ENCODE assay signal across 22 cellular contexts in the genomic region with DNA sequence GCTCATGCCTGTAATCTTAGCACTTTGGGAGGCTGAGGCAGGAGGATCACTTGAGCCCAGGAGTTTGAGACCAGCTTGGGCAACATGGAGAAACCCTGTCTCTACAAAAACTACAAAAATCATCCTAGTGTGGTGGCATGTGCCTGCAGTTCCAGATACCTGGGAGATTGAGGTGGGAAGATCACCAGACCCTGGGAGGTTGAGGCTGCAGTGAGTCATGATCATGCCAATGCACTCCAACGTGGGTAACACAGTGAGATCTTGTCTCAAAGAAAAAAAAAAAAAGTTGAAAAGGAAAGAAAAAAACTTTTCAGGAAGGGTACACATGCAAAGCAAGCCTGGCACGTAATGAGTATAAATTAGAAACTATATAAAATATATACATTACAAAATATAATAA.
DNase-seq lines count a peak whose midpoint lies in the region; TF ChIP-seq lines count a peak whose summit lies in the region.
"Had no signal": no experiment of that assay in that cellular context is flagged by ENCODE, and none has a peak within 500 bp of the region (broad histone marks: within the 10 kb centered on the region; RNA-seq: fewer than 3 reads in every experiment).

No MANE protein-coding gene starts in this region.

- no peak overlapping the region for H2AFZ ChIP-seq in H9 (ENCODE audit: low read length)

- H3K27ac Mint-ChIP-seq in CD14-positive monocyte, result no peak overlapping the region
- no peak overlapping the region for H3K27ac Mint-ChIP-seq in H9
- H3K27ac Mint-ChIP-seq: B cell; CD4-positive, alpha-beta memory T cell; CD4-positive, CD25-positive, alpha-beta regulatory T cell; CD8-positive, alpha-beta memory T cell had no signal

- H3K9ac ChIP-seq in H9 (ENCODE audit: extremely low read depth, insufficient read length, low read length), result no peak overlapping the region
- H3K9ac ChIP-seq: BLaER1 treated with 17β-estradiol and CSF1 and Interleukin-3, amounts not matched to agents 10 nM and 100 nM had no signal

- intact Hi-C loops in CD14-positive monocyte (cut with micrococcal nuclease), result no loop called here

- no peak overlapping the region for H4K8ac ChIP-seq in H9 (replicated peaks; ENCODE audit: insufficient read length, low read depth, low read length)

- H3K36me3 Mint-ChIP-seq in CD14-positive monocyte, result peaks cover 25 to 35% of the 10 kb centered on the region in 2 donors
- H3K36me3 Mint-ChIP-seq in H9 (ENCODE audit: insufficient read depth in 1 of 3, low read depth in 3 of 3), result peaks cover 14 to 20% (median 15%) of the 10 kb centered on the region in 3 experiments

- H3K9me3 Mint-ChIP-seq in CD14-positive monocyte (peaks cover 0 to 1% (median 0%) of the 10 kb centered on the region in 7 donors), H9 (0 out of 5 replicates have a peak, but pooled peaks cover 0 to 2% of the 10 kb centered on the region in 2 experiments)
- H3K9me3 Mint-ChIP-seq: CD8-positive, alpha-beta memory T cell had no signal

- H2BK120ac ChIP-seq in H9 (ENCODE audit: low read depth, low read length, poor library complexity, severe bottlenecking), result no peak overlapping the region

- no peak overlapping the region for H3K27ac ChIP-seq in H9 (ENCODE audit: insufficient read length, low read depth, low read length)
- H3K27ac ChIP-seq: 22Rv1; A549; BLaER1 treated with 17β-estradiol and CSF1 and Interleukin-3, amounts not matched to agents 10 nM and 100 nM; C4-2B had no signal

- no peaks in the 10 kb centered on the region for H4K20me1 ChIP-seq in H9 (ENCODE audit: control insufficient read depth, insufficient read depth, insufficient read length)
- H4K20me1 ChIP-seq: BLaER1 treated with 17β-estradiol and CSF1 and Interleukin-3, amounts not matched to agents 10 nM and 100 nM had no signal

- H3K4me2 ChIP-seq in H9 (ENCODE audit: insufficient read depth, insufficient read length, low read length), result no peak overlapping the region
- H3K4me2 ChIP-seq: A549; BLaER1 treated with 17β-estradiol and CSF1 and Interleukin-3, amounts not matched to agents 10 nM and 100 nM had no signal

- no peak overlapping the region for H2BK12ac ChIP-seq in H9 (ENCODE audit: insufficient read length, low read depth, low read length)

- H3T11ph ChIP-seq in H9 (ENCODE audit: low read length), result no peak overlapping the region

- H3K4me1 Mint-ChIP-seq in CD14-positive monocyte, result peaks cover 8% of the 10 kb centered on the region
- H3K4me1 Mint-ChIP-seq in H9, result no peaks in the 10 kb centered on the region
- H3K4me1 Mint-ChIP-seq: B cell; CD8-positive, alpha-beta memory T cell had no signal

- H3K4ac ChIP-seq in H9 (ENCODE audit: low read depth, low read length), result no peak overlapping the region

- no peaks in the 10 kb centered on the region for H3K79me2 ChIP-seq in H9 (ENCODE audit: insufficient read depth, low read length)

- no peak overlapping the region for H2BK20ac ChIP-seq in H9 (ENCODE audit: low read depth, low read length, poor library complexity, severe bottlenecking)

- H3K4me3 Mint-ChIP-seq in CD14-positive monocyte (no peak overlapping the region), H9 (no peak overlapping the region)
- H3K4me3 Mint-ChIP-seq: B cell; CD4-positive, alpha-beta memory T cell; CD4-positive, CD25-positive, alpha-beta regulatory T cell; CD8-positive, alpha-beta memory T cell had no signal

- H3K18ac ChIP-seq in H9 (ENCODE audit: insufficient read length, low read depth, low read length), result no peak overlapping the region

- no peak overlapping the region for H3K14ac ChIP-seq in H9 (ENCODE audit: insufficient read depth, low read length)

- H2BK15ac ChIP-seq in H9 (ENCODE audit: low read depth, low read length), result no peak overlapping the region

- no peak overlapping the region for H2BK5ac ChIP-seq in H9 (ENCODE audit: insufficient read length, low read length)

- H3K27me3 Mint-ChIP-seq in CD14-positive monocyte (ENCODE audit: low read depth in 3 of 3), result no peaks in the 10 kb centered on the region
- no peaks in the 10 kb centered on the region for H3K27me3 Mint-ChIP-seq in H9 (ENCODE audit: low read depth)
- H3K27me3 Mint-ChIP-seq: B cell; CD4-positive, alpha-beta memory T cell; CD4-positive, CD25-positive, alpha-beta regulatory T cell; CD8-positive, alpha-beta memory T cell had no signal

- H2AK5ac ChIP-seq in H9 (ENCODE audit: insufficient read length, low read length), result no peak overlapping the region

- peak; percentile 61 for DNase-seq in M059J (ENCODE audit: low read depth)
- DNase-seq in glomerular visceral epithelial cell (ENCODE audit: extremely low spot score), result peak; percentile 30
- DNase-seq in renal cortical epithelial cell (ENCODE audit: low read depth), result peak; percentile 27
- no peak for DNase-seq in CD14-positive monocyte (ENCODE audit: low spot score)
- DNase-seq in H9, result no peak
- DNase-seq: AML-193; CD4-positive, alpha-beta memory T cell; CD4-positive, CD25-positive, alpha-beta regulatory T cell; CD8-positive, alpha-beta memory T cell; COR-L47; DMS 273 treated with DMSO at 0.1 percent for 48 hours; DMS153; DMS53; DMS79; DND-41; EL; GDM1 had no signal

- no peaks in the 10 kb centered on the region for H3K9me3 ChIP-seq in H9 (ENCODE audit: control insufficient read depth, low read depth, low read length)
- H3K9me3 ChIP-seq: A549 had no signal

- no peaks in the 10 kb centered on the region for H3K79me1 ChIP-seq in H9 (ENCODE audit: insufficient read depth, low read depth, low read length, poor library complexity, severe bottlenecking)

- no peaks in the 10 kb centered on the region for H3K23me2 ChIP-seq in H9 (ENCODE audit: insufficient read length, low read depth, low read length, poor library complexity, severe bottlenecking)

- H4K91ac ChIP-seq in H9 (ENCODE audit: insufficient read length, low read depth, low read length), result no peak overlapping the region

- no peaks in the 10 kb centered on the region for H3K27me3 ChIP-seq in H9 (ENCODE audit: insufficient read depth, low read length)
- H3K27me3 ChIP-seq: BLaER1 treated with 17β-estradiol and CSF1 and Interleukin-3, amounts not matched to agents 10 nM and 100 nM had no signal

- WGBS in H9 (ENCODE audit: extremely low coverage, insufficient read length, low lambda C conversion rate), result no CpG with 5 or more reads among the region's 2 CpGs

- H3K23ac ChIP-seq in H9 (ENCODE audit: insufficient read length, low read depth, low read length), result no peak overlapping the region

- no peak overlapping the region for H4K5ac ChIP-seq in H9 (ENCODE audit: insufficient read length, low read depth, low read length)

- no peak overlapping the region for H3K56ac ChIP-seq in H9 (ENCODE audit: insufficient read length, low read depth, low read length)

- no peak for TF ChIP-seq CTCF in CD14-positive monocyte (IDR thresholded peaks at IDR 0.05)
- TF ChIP-seq CTCF in H9 (conservative IDR thresholded peaks at IDR 0.05), result no peak

- H3K4me1 ChIP-seq in H9 (ENCODE audit: insufficient read depth, low read length), result no peaks in the 10 kb centered on the region
- H3K4me1 ChIP-seq: A549 had no signal

Comparison
In these comparisons a context has a peak if more than half of its experiments do, and no peak if none do; other contexts are left out.
1. DNase-seq: peak in M059J (single experiment), glomerular visceral epithelial cell (single experiment) and renal cortical epithelial cell (single experiment); none in CD14-positive monocyte (single experiment) and H9 (single experiment).